10 cellular contexts compared by ENCODE assay signal in the genomic region with DNA sequence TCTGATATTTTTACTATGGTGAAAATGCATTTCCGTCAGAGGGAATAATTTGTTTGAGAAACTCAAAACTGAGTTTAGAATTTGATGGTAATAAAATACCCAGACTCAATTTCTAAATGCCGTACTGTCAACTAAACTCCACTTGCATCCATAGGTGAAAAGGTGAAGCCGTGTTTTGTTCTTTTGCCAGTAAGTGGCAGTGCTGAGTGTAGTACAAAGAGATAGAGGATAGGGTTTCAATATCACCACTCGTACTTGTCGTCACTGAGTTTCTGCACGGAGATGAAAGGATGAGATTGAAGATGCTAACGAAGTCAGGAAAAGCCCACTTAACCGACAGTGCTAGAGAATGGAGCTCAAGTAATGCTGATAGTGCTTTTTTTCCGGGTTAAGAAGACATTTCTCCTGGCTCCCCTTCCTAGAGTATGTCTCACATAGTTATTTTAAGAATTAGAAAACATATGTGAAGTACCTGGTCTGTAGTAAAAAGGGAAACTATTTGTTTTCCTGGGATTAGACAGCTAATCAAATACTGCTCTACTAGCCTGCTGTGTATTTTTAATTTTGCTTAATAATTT.
DNase-seq lines count a peak whose midpoint lies in the region; ATAC-seq and TF ChIP-seq lines count a peak whose summit lies in the region.
"Had no signal": no experiment of that assay in that cellular context is flagged by ENCODE, and none has a peak within 500 bp of the region (broad histone marks: within the 10 kb centered on the region; RNA-seq: fewer than 3 reads in every experiment).

No MANE protein-coding gene starts in this region.

- H3K36me3 ChIP-seq in Peyer's patch, result no peaks in the 10 kb centered on the region
- H3K36me3 ChIP-seq: neutrophil had no signal

- no peak for TF ChIP-seq POLR2A in Peyer's patch (IDR thresholded peaks at IDR 0.05)

- no peak overlapping the region for H3K27ac Mint-ChIP-seq in CD14-positive monocyte

- POLR2A ChIA-PET in HEK293T (lab: Yijun Ruan, JAX), result no interaction called here

- H3K4me3 Mint-ChIP-seq in CD14-positive monocyte, result no peak overlapping the region

- no peaks in the 10 kb centered on the region for H3K36me3 Mint-ChIP-seq in CD14-positive monocyte

- no peaks in the 10 kb centered on the region for H3K27me3 ChIP-seq in Peyer's patch
- H3K27me3 ChIP-seq: neutrophil had no signal

- TF ChIP-seq CTCF in GM13977 (IDR thresholded peaks at IDR 0.05; ENCODE audit: extremely low read depth, insufficient read depth, missing control alignments) (peak; percentile 32), CD14-positive monocyte (IDR thresholded peaks at IDR 0.05) (no peak), Peyer's patch (IDR thresholded peaks at IDR 0.05) (peak in 3 of 6 experiments; percentile 36 to 41 (median 39))

- peak; percentile 20 for DNase-seq in GM13977 (ENCODE audit: low spot score)
- DNase-seq in HEK293T (ENCODE audit: extremely low spot score), result peak; percentile 8
- peak; percentile 52 for DNase-seq in NCI-H2171 treated with DMSO at 0.1 percent for 48 hours (lab: John Stamatoyannopoulos, UW)
- peak; percentile 51 for DNase-seq in islet precursor cell
- no peak for DNase-seq in superior temporal gyrus (ENCODE audit: extremely low spot score)
- DNase-seq in CD14-positive monocyte (ENCODE audit: low spot score), result no peak
- no peak for DNase-seq in Peyer's patch

- H3K9me3 ChIP-seq in Peyer's patch, result no peaks in the 10 kb centered on the region
- H3K9me3 ChIP-seq: neutrophil had no signal

- CTCF ChIA-PET in HEK293T (lab: Yijun Ruan, JAX), result no interaction called here

- no peak for ATAC-seq in GM18517 (IDR thresholded peaks at IDR 0.05; ENCODE audit: unreplicated experiment)

- intact Hi-C loops in CD14-positive monocyte (cut with micrococcal nuclease), result no loop called here

- no peaks in the 10 kb centered on the region for H3K4me1 ChIP-seq in Peyer's patch

- no peak overlapping the region for H3K4me3 ChIP-seq in Peyer's patch

- H3K9me3 Mint-ChIP-seq in CD14-positive monocyte, result peaks cover 0 to 4% (median 3%) of the 10 kb centered on the region in 7 donors

- H3K27ac ChIP-seq in Peyer's patch, result no peak overlapping the region
- H3K27ac ChIP-seq: HL-60, neutrophil had no signal

- peaks cover 0 to 3% (median 2%) of the 10 kb centered on the region in 3 donors for H3K27me3 Mint-ChIP-seq in CD14-positive monocyte (ENCODE audit: low read depth in 3 of 3)

- H3K4me1 Mint-ChIP-seq in CD14-positive monocyte, result no peaks in the 10 kb centered on the region

- in situ Hi-C loops in GM13977 (cut with MboI; ENCODE audit: low pct_unique_long_range_greater_than_20kb, low sequenced_read_pairs, unreplicated experiment), result no loop called here

TF ChIP-seq in HEK293T, 16 proteins besides CTCF, POLR2A, EP300 and RAD21:
- TF ChIP-seq, protein P1, sequence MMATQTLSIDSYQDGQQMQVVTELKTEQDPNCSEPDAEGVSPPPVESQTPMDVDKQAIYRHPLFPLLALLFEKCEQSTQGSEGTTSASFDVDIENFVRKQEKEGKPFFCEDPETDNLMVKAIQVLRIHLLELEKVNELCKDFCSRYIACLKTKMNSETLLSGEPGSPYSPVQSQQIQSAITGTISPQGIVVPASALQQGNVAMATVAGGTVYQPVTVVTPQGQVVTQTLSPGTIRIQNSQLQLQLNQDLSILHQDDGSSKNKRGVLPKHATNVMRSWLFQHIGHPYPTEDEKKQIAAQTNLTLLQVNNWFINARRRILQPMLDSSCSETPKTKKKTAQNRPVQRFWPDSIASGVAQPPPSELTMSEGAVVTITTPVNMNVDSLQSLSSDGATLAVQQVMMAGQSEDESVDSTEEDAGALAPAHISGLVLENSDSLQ (IDR thresholded peaks at IDR 0.05), result no peak
- TF ChIP-seq CTBP1 (IDR thresholded peaks at IDR 0.05; ENCODE audit: borderline replicate concordance) (no peak), LEF1 (IDR thresholded peaks at IDR 0.05; ENCODE audit: borderline replicate concordance) (no peak), ARNT (IDR thresholded peaks at IDR 0.05) (no peak), FOXM1 (IDR thresholded peaks at IDR 0.05; ENCODE audit: borderline replicate concordance) (no peak), ZNF384 (IDR thresholded peaks at IDR 0.05) (no peak), SUZ12 (IDR thresholded peaks at IDR 0.05) (no peak), ELF4 (IDR thresholded peaks at IDR 0.05) (no peak), FOXA1 (IDR thresholded peaks at IDR 0.05) (no peak), FOXK2 (IDR thresholded peaks at IDR 0.05) (no peak), HDGF (IDR thresholded peaks at IDR 0.05; ENCODE audit: borderline replicate concordance) (no peak), SP1 (IDR thresholded peaks at IDR 0.05) (no peak), NFRKB (IDR thresholded peaks at IDR 0.05) (no peak), L3MBTL2 (conservative IDR thresholded peaks at IDR 0.05) (no peak), BHLHE40 (IDR thresholded peaks at IDR 0.05; ENCODE audit: borderline replicate concordance) (no peak), TARDBP (IDR thresholded peaks at IDR 0.05) (no peak)

Comparison
In these comparisons a context has a peak if more than half of its experiments do, and no peak if none do; other contexts are left out.
1. DNase-seq: peak in GM13977 (single experiment), HEK293T (single experiment), NCI-H2171 treated with DMSO at 0.1 percent for 48 hours (single experiment) and islet precursor cell (single experiment); none in superior temporal gyrus (single experiment), CD14-positive monocyte (single experiment) and Peyer's patch (0 of 3).